Comparison of ENCODE assay signal across 11 cellular contexts in genomic region chr19:51903192-51903591, GRCh38. TPM values are rescaled to one million over a fixed set of nuclear protein-coding genes. Genes with fewer than 3 reads are reported as not detected.
DNase-seq lines count a peak whose midpoint lies in the region; ATAC-seq, FAIRE-seq and TF ChIP-seq lines count a peak whose summit lies in the region.
"Had no signal": no experiment of that assay in that cellular context is flagged by ENCODE, and none has a peak within 500 bp of the region (broad histone marks: within the 10 kb centered on the region; RNA-seq: fewer than 3 reads in every experiment).

No MANE protein-coding gene starts in this region.

- 45% methylated on average over 8 of the region's 8 CpGs; no CpG with 5 or more reads in 1 of the 2 experiments for WGBS in H1 (ENCODE audit: extremely low coverage in 1 of 2, insufficient coverage in 1 of 2, insufficient read length in 1 of 2, insufficient replicate concordance in 2 of 2, low coverage in 1 of 2, low lambda C conversion rate in 2 of 2, missing lambda C conversion rate in 1 of 2), 2 experiments

- H2BK120ac ChIP-seq in H1 (replicated peaks; ENCODE audit: low read depth, low read length): no peak overlapping the region

- H3K9me3 ChIP-seq in BLaER1 treated with 17β-estradiol and CSF1 and Interleukin-3, amounts not matched to agents 10 nM and 100 nM (replicated peaks in 1 of 11): peaks cover 85 to 93% (median 90%) of the 10 kb centered on the region in 11 experiments
- peaks cover 38 to 39% of the 10 kb centered on the region in 2 experiments for H3K9me3 ChIP-seq in H1 (ENCODE audit: insufficient read depth in 2 of 2, low read depth in 1 of 2, low read length in 1 of 2)

- H3K4ac ChIP-seq in H1 (replicated peaks; ENCODE audit: insufficient read length, low read depth, low read length): no peak overlapping the region

- no peak overlapping the region for H2AFZ ChIP-seq in H1 (ENCODE audit: low read length)

- H3K27ac ChIP-seq in BLaER1 treated with 17β-estradiol and CSF1 and Interleukin-3, amounts not matched to agents 10 nM and 100 nM: peak overlapping the region in 3 of 11 experiments; percentile 1 to 98 (median 95); a peak in 3 of 22 replicates
- no peak overlapping the region for H3K27ac ChIP-seq in H1 (ENCODE audit: low read depth, low read length)

- H4K91ac ChIP-seq in H1 (replicated peaks; ENCODE audit: insufficient read length, low read length): no peak overlapping the region

- H3K27me3 ChIP-seq in BLaER1 treated with 17β-estradiol and CSF1 and Interleukin-3, amounts not matched to agents 10 nM and 100 nM: no peaks in the 10 kb centered on the region
- H3K27me3 ChIP-seq in H1 (replicated peaks in 1 of 4; ENCODE audit: control insufficient read depth in 3 of 4, extremely low read depth in 1 of 4, insufficient read depth in 3 of 4, low read length in 3 of 4): no peaks in the 10 kb centered on the region

- H3K23ac ChIP-seq in H1 (ENCODE audit: insufficient read length): no peak overlapping the region

- no peak overlapping the region for H2BK15ac ChIP-seq in H1 (ENCODE audit: low read length)

- peaks cover 19% of the 10 kb centered on the region for H3K27me3 Mint-ChIP-seq in neural crest cell (ENCODE audit: low read depth)

- peaks cover 22% of the 10 kb centered on the region for H3K4me1 Mint-ChIP-seq in neural crest cell

- no peak for TF ChIP-seq POLR2A in NB4 (IDR thresholded peaks at IDR 0.05; ENCODE audit: extremely low read depth, insufficient read length)
- TF ChIP-seq POLR2A in H1 (IDR thresholded peaks at IDR 0.05; ENCODE audit: control extremely low read depth in 1 of 2, low read depth in 2 of 2, low read length in 2 of 2): no peak

- peak overlapping the region; percentile 77 to 93 (median 83) for H3K4me2 ChIP-seq in BLaER1 treated with 17β-estradiol and CSF1 and Interleukin-3, amounts not matched to agents 10 nM and 100 nM
- H3K4me2 ChIP-seq in H1 (ENCODE audit: insufficient read depth in 1 of 2, low read depth in 2 of 2, low read length in 2 of 2): peak overlapping the region; percentile 67 to 94

- POLR2A ChIA-PET in H1 (lab: Charles Lee; ENCODE audit: partially characterized antibody): interaction anchor here (0.6 to 4.0 kb wide), 25 partner anchors 10 to 286 kb away, joined by 3 to 26 read pairs (median 4); partner anchors contain the start of genes PPP2R1A, ZNF614 and ZNF615

- no peaks in the 10 kb centered on the region for H3K23me2 ChIP-seq in H1 (ENCODE audit: low read depth, low read length)

- H2BK20ac ChIP-seq in H1 (ENCODE audit: low read length): no peak overlapping the region

- peaks cover 4% of the 10 kb centered on the region for H3K79me1 ChIP-seq in H1 (ENCODE audit: low read depth, low read length)

- H3K9ac ChIP-seq in BLaER1 treated with 17β-estradiol and CSF1 and Interleukin-3, amounts not matched to agents 10 nM and 100 nM: no peak overlapping the region
- H3K9ac ChIP-seq in H1 (replicated peaks in 1 of 4; ENCODE audit: extremely low read depth in 1 of 4, low read depth in 3 of 4, low read length in 3 of 4): peak overlapping the region in 2 of 4 experiments; percentile 8 to 12; a peak in 2 of 7 replicates

- FAIRE-seq in H1 (lab: Jason Lieb, UNC): no peak
- FAIRE-seq: D721Med had no signal

- no peak overlapping the region for H2BK12ac ChIP-seq in H1 (ENCODE audit: low read depth, low read length)

- DNase-seq in NB4 (ENCODE audit: low read depth) (peak; percentile 34), H1 (ENCODE audit: low read depth in 1 of 2, low spot score in 2 of 2) (no peak), neural crest cell (ENCODE audit: low read depth, low spot score) (no peak), NCI-H146 (lab: John Stamatoyannopoulos, UW) (no peak)
- DNase-seq: activated CD4-positive, CD25-positive, alpha-beta regulatory T cell treated with anti-CD3 and anti-CD28 coated beads, Interleukin-2, amount 50 U/mL, for 72 hours; stimulated activated CD4-positive, alpha-beta T cell treated with anti-CD3 and anti-CD28 coated beads, Interleukin-2, amount 100 ng/mL, for 48 hours had no signal

- no peak for TF ChIP-seq RAD21 in H1 (IDR thresholded peaks at IDR 0.05 in 1 of 2, conservative IDR thresholded peaks at IDR 0.05 in 1 of 2; ENCODE audit: low read depth in 2 of 2, low read length in 2 of 2)

- no peak overlapping the region for H2AK5ac ChIP-seq in H1 (ENCODE audit: low read depth, low read length)

- ATAC-seq in HG03442 (IDR thresholded peaks at IDR 0.05; ENCODE audit: unreplicated experiment) (no peak), GM21576 (IDR thresholded peaks at IDR 0.05; ENCODE audit: unreplicated experiment) (no peak), GM19467 (IDR thresholded peaks at IDR 0.05; ENCODE audit: unreplicated experiment) (no peak)

- no peak for TF ChIP-seq EP300 in H1 (IDR thresholded peaks at IDR 0.05; ENCODE audit: borderline replicate concordance in 1 of 2, low read depth in 2 of 2, low read length in 2 of 2)

- peaks cover 60% of the 10 kb centered on the region for H3K36me3 Mint-ChIP-seq in neural crest cell (ENCODE audit: low read depth)

- CTCF ChIA-PET in H1 (lab: Charles Lee; ENCODE audit: partially characterized antibody): interaction anchor here (0.6 to 1.4 kb wide), 3 partner anchors 10 to 286 kb away, joined by 3 to 5 read pairs (median 4); no protein-coding TSS in a partner anchor

- no peak overlapping the region for H3K14ac ChIP-seq in H1 (ENCODE audit: insufficient read length)

- H3K4me3 ChIP-seq in BLaER1 treated with 17β-estradiol and CSF1 and Interleukin-3, amounts not matched to agents 10 nM and 100 nM: peak overlapping the region; percentile 75 to 89 (median 81)
- peak overlapping the region; percentile 6 for H3K4me3 ChIP-seq in NB4 (ENCODE audit: low read depth, low read length)
- H3K4me3 ChIP-seq in H1 (ENCODE audit: extremely low read depth in 1 of 4, insufficient read depth in 2 of 4, low read depth in 3 of 4, low read length in 4 of 4): peak overlapping the region; percentile 93 to 100 (median 96)

- H2BK5ac ChIP-seq in H1 (ENCODE audit: low read depth, low read length): no peak overlapping the region; the same call in 1 of the 2 replicates

- H4K8ac ChIP-seq in H1 (ENCODE audit: extremely low read depth, insufficient read depth, low read length): no peak overlapping the region

- H3K56ac ChIP-seq in H1 (replicated peaks; ENCODE audit: insufficient read length, low read depth, low read length): no peak overlapping the region

- peaks cover 51 to 62% (median 56%) of the 10 kb centered on the region in 11 experiments for H3K36me3 ChIP-seq in BLaER1 treated with 17β-estradiol and CSF1 and Interleukin-3, amounts not matched to agents 10 nM and 100 nM
- peaks cover 26 to 51% (median 40%) of the 10 kb centered on the region in 4 experiments for H3K36me3 ChIP-seq in H1 (ENCODE audit: control insufficient read depth in 2 of 4, insufficient read depth in 4 of 4, low read length in 3 of 4)

- H3K9me3 Mint-ChIP-seq in neural crest cell: peaks cover 24% of the 10 kb centered on the region

- peaks cover 55 to 69% of the 10 kb centered on the region in 2 experiments for H3K79me2 ChIP-seq in H1 (ENCODE audit: control insufficient read depth in 1 of 2, insufficient read depth in 2 of 2, low read length in 2 of 2)

- no peak overlapping the region for H3K27ac Mint-ChIP-seq in neural crest cell (ENCODE audit: unreplicated experiment)

- H4K20me1 ChIP-seq in BLaER1 treated with 17β-estradiol and CSF1 and Interleukin-3, amounts not matched to agents 10 nM and 100 nM: no peaks in the 10 kb centered on the region; a peak in 1 of 22 replicates
- H4K20me1 ChIP-seq in H1 (replicated peaks in 1 of 2; ENCODE audit: control insufficient read depth in 1 of 2, insufficient read depth in 2 of 2, low read length in 2 of 2): peaks cover 2% of the 10 kb centered on the region in 2 experiments

- no peak overlapping the region; the same call in 1 of the 2 replicates for H3K18ac ChIP-seq in H1 (ENCODE audit: extremely low read depth, low read length)

- H4K5ac ChIP-seq in H1 (ENCODE audit: insufficient read length, low read depth, low read length): no peak overlapping the region

- H3K4me1 ChIP-seq in BLaER1 treated with 17β-estradiol and CSF1 and Interleukin-3, amounts not matched to agents 10 nM and 100 nM: peaks cover 0 to 12% (median 10%) of the 10 kb centered on the region in 10 experiments; a peak in 11 of 20 replicates
- peaks cover 0 to 11% (median 5%) of the 10 kb centered on the region in 4 experiments; a peak in 5 of 7 replicates for H3K4me1 ChIP-seq in H1 (replicated peaks in 1 of 4; ENCODE audit: control insufficient read depth in 3 of 4, insufficient read depth in 4 of 4, low read length in 3 of 4)

- TF ChIP-seq CTCF in NB4 (IDR thresholded peaks at IDR 0.05; ENCODE audit: low read depth, low read length): no peak
- no peak for TF ChIP-seq CTCF in H1 (IDR thresholded peaks at IDR 0.05; ENCODE audit: control extremely low read depth in 1 of 3, insufficient read depth in 1 of 3, low read depth in 1 of 3, low read length in 3 of 3)
- TF ChIP-seq CTCF in neural crest cell (conservative IDR thresholded peaks at IDR 0.05): no peak

- H3K4me3 Mint-ChIP-seq in neural crest cell: peak overlapping the region; percentile 98

RNA-seq across cellular contexts. Expression of gene ZNF649, which starts 1.6 kb away (rescaled TPM):
- 44.0 and 51.7 TPM in 2 replicates for total RNA-seq in H1 (2021; fragmentation: NEBNext Ultra II Directional; extraction: Animal tissue kit (Norgen Biotek cat#: 25700))
- 13.3 and 24.7 TPM in 2 replicates for polyA plus RNA-seq in H1 (2011; rRNA removed)
- 27.3 TPM for polyA plus RNA-seq in H1 (2011; cell fraction: cytosol; rRNA removed)
- 21.6 TPM for polyA plus RNA-seq in H1 (2011; cell fraction: nucleus; rRNA removed)
- polyA plus RNA-seq in H1 (2012, experiment 1 of 2): 38.3 to 62.2 TPM (median 44.1 TPM) in 4 replicates
- 4.4 TPM for polyA plus RNA-seq in H1 (2012, experiment 2 of 2)
- 41.7 TPM for polyA plus RNA-seq in H1 (2013, experiment 1 of 2)
- polyA plus RNA-seq in H1 (2013, experiment 2 of 2): 39.4 TPM
- polyA minus RNA-seq in H1 (2011; rRNA and poly(A)+ RNA removed): 82.5 and 117 TPM in 2 replicates
- 38.3 TPM for polyA minus RNA-seq in H1 (2011; cell fraction: cytosol; rRNA and poly(A)+ RNA removed)
- polyA minus RNA-seq in H1 (2011; cell fraction: nucleus; rRNA and poly(A)+ RNA removed): 103 TPM
- 33.7 TPM in 2 replicates for total RNA-seq in neural crest cell

RNA-seq across cellular contexts. Expression of gene ZNF577, which starts 15.4 kb away (rescaled TPM):
- 14.9 and 19.3 TPM in 2 replicates for total RNA-seq in H1 (2021; fragmentation: NEBNext Ultra II Directional; extraction: Animal tissue kit (Norgen Biotek cat#: 25700))
- polyA plus RNA-seq in H1 (2011; rRNA removed): 11.5 and 13.8 TPM in 2 replicates
- polyA plus RNA-seq in H1 (2011; cell fraction: cytosol; rRNA removed): 21.6 TPM
- polyA plus RNA-seq in H1 (2011; cell fraction: nucleus; rRNA removed): 23.1 TPM
- polyA plus RNA-seq in H1 (2012, experiment 1 of 2): 15.0 to 18.5 TPM (median 16.5 TPM) in 4 replicates
- 0.88 TPM for polyA plus RNA-seq in H1 (2012, experiment 2 of 2)
- polyA plus RNA-seq in H1 (2013, experiment 1 of 2): 15.2 TPM
- 14.5 TPM for polyA plus RNA-seq in H1 (2013, experiment 2 of 2)
- polyA minus RNA-seq in H1 (2011; rRNA and poly(A)+ RNA removed): 28.3 and 31.1 TPM in 2 replicates
- 8.8 TPM for polyA minus RNA-seq in H1 (2011; cell fraction: cytosol; rRNA and poly(A)+ RNA removed)
- polyA minus RNA-seq in H1 (2011; cell fraction: nucleus; rRNA and poly(A)+ RNA removed): 69.6 TPM
- total RNA-seq in neural crest cell: 15.7 and 20.4 TPM in 2 replicates

RNA-seq across cellular contexts. Expression of gene ZNF613, which starts 24.1 kb away (rescaled TPM):
- 7.5 and 14.2 TPM in 2 replicates for total RNA-seq in H1 (2021; fragmentation: NEBNext Ultra II Directional; extraction: Animal tissue kit (Norgen Biotek cat#: 25700))
- polyA plus RNA-seq in H1 (2011; rRNA removed): 3.8 and 4.7 TPM in 2 replicates
- polyA plus RNA-seq in H1 (2011; cell fraction: cytosol; rRNA removed): 8.4 TPM
- polyA plus RNA-seq in H1 (2011; cell fraction: nucleus; rRNA removed): 9.5 TPM
- 10.5 to 14.7 TPM (median 12.8 TPM) in 4 replicates for polyA plus RNA-seq in H1 (2012, experiment 1 of 2)
- 0.68 TPM for polyA plus RNA-seq in H1 (2012, experiment 2 of 2)
- 6.5 TPM for polyA plus RNA-seq in H1 (2013, experiment 1 of 2)
- polyA plus RNA-seq in H1 (2013, experiment 2 of 2): 5.7 TPM
- 27.6 and 32.7 TPM in 2 replicates for polyA minus RNA-seq in H1 (2011; rRNA and poly(A)+ RNA removed)
- polyA minus RNA-seq in H1 (2011; cell fraction: cytosol; rRNA and poly(A)+ RNA removed): 17.5 TPM
- 36.0 TPM for polyA minus RNA-seq in H1 (2011; cell fraction: nucleus; rRNA and poly(A)+ RNA removed)
- total RNA-seq in neural crest cell: 6.3 and 8.7 TPM in 2 replicates

Comparison
In these comparisons a context has a peak if more than half of its experiments do, and no peak if none do; other contexts are left out.
1. H3K4me3 ChIP-seq: peak in every context shown above with its lines; median percentile 96 in H1; 81 in BLaER1 treated with 17β-estradiol and CSF1 and Interleukin-3, amounts not matched to agents 10 nM and 100 nM; 6 in NB4.